Comparison of ENCODE assay signal across 36 cellular contexts in genomic region chr13:43019811-43020210, GRCh38.
"Had no signal": no experiment of that assay in that cellular context is flagged by ENCODE, and none has a peak within 500 bp of the region (broad histone marks: within the 10 kb centered on the region; RNA-seq: fewer than 3 reads in every experiment).

No MANE protein-coding gene starts in this region.

- H3K79me2 ChIP-seq: hepatocyte had no signal

- H3K4me1 ChIP-seq: prostate gland had no signal

- H3K27me3 ChIP-seq: ascending aorta, hepatocyte, pancreas, thyroid gland, upper lobe of right lung had no signal

- H2AFZ ChIP-seq: hepatocyte had no signal

- FAIRE-seq: endothelial cell of umbilical vein, frontal cortex, pancreas had no signal

- H3K27ac ChIP-seq: ascending aorta, hepatocyte, left ventricle myocardium inferior, neutrophil, pancreas, prostate gland, skin epidermis, thyroid gland, upper lobe of right lung, WERI-Rb-1 had no signal

- ATAC-seq: activated CD4-positive, CD25-positive, alpha-beta regulatory T cell treated with anti-CD3 and anti-CD28 coated beads, Interleukin-2, amount 50 U/mL, for 24 hours; pancreas; sciatic nerve; stimulated activated memory B cell treated with anti-CD40 and anti-IgM and Interleukin-4, amounts not matched to agents 10 μg/mL and 1 μg/mL and 100 μg/mL, for 72 hours; stimulated activated naive CD8-positive, alpha-beta T cell treated with anti-CD3 and anti-CD28 coated beads, Interleukin-15, amount 100 ng/mL, for 72 hours; T-helper 17 cell; upper lobe of right lung had no signal

- H3K4me3 Mint-ChIP-seq: activated naive CD4-positive, alpha-beta T cell treated with anti-CD3 and anti-CD28 coated beads for 36 hours; activated naive CD8-positive, alpha-beta T cell treated with anti-CD3 and anti-CD28 coated beads for 36 hours; activated T-helper 1 cell treated with anti-CD3 and anti-CD28 coated beads, Interleukin-12 subunit alpha, Interleukin-12 subunit beta, Interleukin-2, Interleukin-4 antibody, amounts not matched to agents 30 ng/mL and 10 ng/mL and 1 ng/mL, durations not matched to agents 14 hours and 24 hours and 36 hours; brain; nephron; stimulated activated memory B cell treated with anti-CD40 and anti-IgM and Interleukin-4, amounts not matched to agents 10 μg/mL and 1 μg/mL and 100 μg/mL, for 72 hours; stimulated activated naive CD8-positive, alpha-beta T cell treated with anti-CD3 and anti-CD28 coated beads, Interleukin-15, amount 100 ng/mL, for 72 hours; T-helper 17 cell had no signal

- H3K4me2 ChIP-seq: hepatocyte had no signal

- H3K27me3 Mint-ChIP-seq: activated naive CD8-positive, alpha-beta T cell treated with anti-CD3 and anti-CD28 coated beads for 36 hours; brain; stimulated activated memory B cell treated with anti-CD40 and anti-IgM and Interleukin-4, amounts not matched to agents 10 μg/mL and 1 μg/mL and 100 μg/mL, for 72 hours; stimulated activated naive CD8-positive, alpha-beta T cell treated with anti-CD3 and anti-CD28 coated beads, Interleukin-15, amount 100 ng/mL, for 72 hours; T-helper 17 cell had no signal

- H3K4me3 ChIP-seq: ascending aorta, hepatocyte, left ventricle myocardium inferior, lung, pancreas, prostate gland, skin epidermis, thyroid gland, upper lobe of right lung had no signal

- DNase-seq: activated CD4-positive, alpha-beta T cell treated with anti-CD3 and anti-CD28 coated beads for 48 hours; activated CD4-positive, alpha-beta T cell treated with anti-CD3 and anti-CD28 coated beads, Interleukin-2, amount 50 U/mL, for 48 hours; activated CD8-positive, alpha-beta memory T cell treated with anti-CD3 and anti-CD28 coated beads for 24 hours; activated effector memory CD4-positive, alpha-beta T cell treated with anti-CD3 and anti-CD28 coated beads, Interleukin-2, amount 50 U/mL, for 16 hours; activated naive CD4-positive, alpha-beta T cell treated with anti-CD3 and anti-CD28 coated beads for 36 hours; activated naive CD8-positive, alpha-beta T cell treated with anti-CD3 and anti-CD28 coated beads for 36 hours; caudate nucleus; cortex of kidney; glutamatergic neuron; left ventricle myocardium inferior; pancreas; retina; stimulated activated CD4-positive, alpha-beta T cell treated with anti-CD3 and anti-CD28 coated beads, Interleukin-1b, Interleukin-23, amount 100 ng/mL, for 48 hours; stimulated activated CD4-positive, alpha-beta T cell treated with anti-CD3 and anti-CD28 coated beads, Interleukin-4, amount 100 ng/mL, for 4 hours; stimulated activated CD8-positive, alpha-beta memory T cell treated with anti-CD3 and anti-CD28 coated beads, Interleukin-4, amount 100 ng/mL, for 48 hours; stimulated activated naive CD8-positive, alpha-beta T cell treated with anti-CD3 and anti-CD28 coated beads, Interleukin-15, amount 100 ng/mL, for 72 hours; substantia nigra; T-helper 17 cell; T1000; thyroid gland; upper lobe of right lung; WERI-Rb-1 had no signal

- H3K36me3 ChIP-seq: ascending aorta, left ventricle myocardium inferior, neutrophil, pancreas, prostate gland, thyroid gland, upper lobe of right lung, WERI-Rb-1 had no signal

- H3K9me3 Mint-ChIP-seq: activated naive CD4-positive, alpha-beta T cell treated with anti-CD3 and anti-CD28 coated beads for 36 hours; activated naive CD8-positive, alpha-beta T cell treated with anti-CD3 and anti-CD28 coated beads for 36 hours; activated T-helper 1 cell treated with anti-CD3 and anti-CD28 coated beads, Interleukin-12 subunit alpha, Interleukin-12 subunit beta, Interleukin-2, Interleukin-4 antibody, amounts not matched to agents 30 ng/mL and 10 ng/mL and 1 ng/mL, durations not matched to agents 14 hours and 24 hours and 36 hours; stimulated activated memory B cell treated with anti-CD40 and anti-IgM and Interleukin-4, amounts not matched to agents 10 μg/mL and 1 μg/mL and 100 μg/mL, for 72 hours; stimulated activated naive CD8-positive, alpha-beta T cell treated with anti-CD3 and anti-CD28 coated beads, Interleukin-15, amount 100 ng/mL, for 72 hours had no signal

- H3K36me3 Mint-ChIP-seq: stimulated activated memory B cell treated with anti-CD40 and anti-IgM and Interleukin-4, amounts not matched to agents 10 μg/mL and 1 μg/mL and 100 μg/mL, for 72 hours had no signal

- H3K9me3 ChIP-seq: ascending aorta, left ventricle myocardium inferior, neutrophil, pancreas, prostate gland, thyroid gland, upper lobe of right lung had no signal
